8 cellular contexts compared by ENCODE assay signal in genomic region chr15:70722266-70723123, GRCh38. TPM values are rescaled to one million over a fixed set of nuclear protein-coding genes. Genes with fewer than 3 reads are reported as not detected.
DNase-seq lines count a peak whose midpoint lies in the region; ATAC-seq and TF ChIP-seq lines count a peak whose summit lies in the region.

No MANE protein-coding gene starts in this region.

- intact Hi-C loops in esophagus muscularis mucosa (cut with DNase I), result loop anchor here (1.0 to 5.0 kb wide), 2 partner anchors 43 to 90 kb away; no protein-coding TSS in a partner anchor

- POLR2A ChIA-PET in BJ (lab: Charles Lee), result interaction anchor here (0.5 kb wide), 1 partner anchor 1747 kb away, joined by 3 read pairs; no protein-coding TSS in a partner anchor

- TF ChIP-seq CTCF in BJ (IDR thresholded peaks at IDR 0.05; ENCODE audit: insufficient read depth, low read depth, low read length) (peak; percentile 68), Peyer's patch (IDR thresholded peaks at IDR 0.05) (peak; percentile 63 to 83 (median 76)), esophagus muscularis mucosa (IDR thresholded peaks at IDR 0.05) (peak; percentile 78 to 82 (median 79))

- no peak overlapping the region for H3K27ac Mint-ChIP-seq in stimulated activated naive B cell treated with anti-CD40 and anti-IgM and Interleukin-4, amounts not matched to agents 10 μg/mL and 1 μg/mL and 100 μg/mL, for 72 hours

- no peaks in the 10 kb centered on the region for H3K9me3 Mint-ChIP-seq in stimulated activated naive B cell treated with anti-CD40 and anti-IgM and Interleukin-4, amounts not matched to agents 10 μg/mL and 1 μg/mL and 100 μg/mL, for 72 hours

- peaks cover 0 to 7% of the 10 kb centered on the region in 2 donors for H3K4me1 Mint-ChIP-seq in stimulated activated naive B cell treated with anti-CD40 and anti-IgM and Interleukin-4, amounts not matched to agents 10 μg/mL and 1 μg/mL and 100 μg/mL, for 72 hours

- peaks cover 0 to 30% (median 0%) of the 10 kb centered on the region in 4 donors for H3K4me1 ChIP-seq in Peyer's patch
- H3K4me1 ChIP-seq in esophagus muscularis mucosa, result peaks cover 24 to 43% (median 34%) of the 10 kb centered on the region in 4 donors

- H3K36me3 ChIP-seq in BJ (ENCODE audit: control insufficient read depth, insufficient read depth, low read length) (peaks cover 2% of the 10 kb centered on the region), Peyer's patch (no peaks in the 10 kb centered on the region), esophagus muscularis mucosa (peaks cover 0 to 4% (median 0%) of the 10 kb centered on the region in 4 donors)

- no peak overlapping the region for H3K4me3 ChIP-seq in BJ (ENCODE audit: low read depth, low read length)
- H3K4me3 ChIP-seq in Peyer's patch, result no peak overlapping the region
- no peak overlapping the region for H3K4me3 ChIP-seq in esophagus muscularis mucosa

- H3K9me3 ChIP-seq in Peyer's patch (no peaks in the 10 kb centered on the region), esophagus muscularis mucosa (no peaks in the 10 kb centered on the region)

- TF ChIP-seq POLR2A in Peyer's patch (IDR thresholded peaks at IDR 0.05), result no peak
- no peak for TF ChIP-seq POLR2A in esophagus muscularis mucosa (IDR thresholded peaks at IDR 0.05; ENCODE audit: low read depth)

- no peak overlapping the region for H3K27ac ChIP-seq in Peyer's patch
- H3K27ac ChIP-seq in esophagus muscularis mucosa (replicated peaks in 1 of 4), result no peak overlapping the region

- WGBS in esophagus muscularis mucosa, result 80% methylated on average over 3 of the region's 3 CpGs

- CTCF ChIA-PET in BJ (lab: Yijun Ruan, JAX), result interaction anchor here (0.6 to 5.5 kb wide), 29 partner anchors 8 to 731 kb away, joined by 3 to 37 read pairs (median 5); no protein-coding TSS in a partner anchor

- H3K36me3 Mint-ChIP-seq in stimulated activated naive B cell treated with anti-CD40 and anti-IgM and Interleukin-4, amounts not matched to agents 10 μg/mL and 1 μg/mL and 100 μg/mL, for 72 hours, result no peaks in the 10 kb centered on the region

- ATAC-seq in HG03565 (IDR thresholded peaks at IDR 0.05; ENCODE audit: unreplicated experiment) (no peak), GM18909 (IDR thresholded peaks at IDR 0.05; ENCODE audit: poor library complexity, unreplicated experiment) (no peak)
- no peak for ATAC-seq in stimulated activated naive B cell treated with anti-CD40 and anti-IgM and Interleukin-4, amounts not matched to agents 10 μg/mL and 1 μg/mL and 100 μg/mL, for 72 hours (replicated peaks)

- no peak for TF ChIP-seq EP300 in esophagus muscularis mucosa (IDR thresholded peaks at IDR 0.05)

- peaks cover 0 to 4% of the 10 kb centered on the region in 2 donors for H3K27me3 Mint-ChIP-seq in stimulated activated naive B cell treated with anti-CD40 and anti-IgM and Interleukin-4, amounts not matched to agents 10 μg/mL and 1 μg/mL and 100 μg/mL, for 72 hours

- H3K27me3 ChIP-seq in BJ (ENCODE audit: control insufficient read depth, insufficient read depth, low read length), result no peaks in the 10 kb centered on the region
- H3K27me3 ChIP-seq in Peyer's patch, result no peaks in the 10 kb centered on the region
- no peaks in the 10 kb centered on the region for H3K27me3 ChIP-seq in esophagus muscularis mucosa

- H3K4me3 Mint-ChIP-seq in stimulated activated naive B cell treated with anti-CD40 and anti-IgM and Interleukin-4, amounts not matched to agents 10 μg/mL and 1 μg/mL and 100 μg/mL, for 72 hours, result no peak overlapping the region

- DNase-seq in BJ (ENCODE audit: low read depth) (no peak), HCEC 1CT (peak; percentile 72), Peyer's patch (no peak), esophagus muscularis mucosa (ENCODE audit: extremely low spot score) (no peak), pons (ENCODE audit: low spot score) (peak; percentile 57)
- no peak for DNase-seq in stimulated activated naive B cell treated with anti-CD40 and anti-IgM and Interleukin-4, amounts not matched to agents 10 μg/mL and 1 μg/mL and 100 μg/mL, for 72 hours

RNA-seq across cellular contexts. Expression of gene UACA, which starts 40.9 kb away (rescaled TPM):
- polyA plus RNA-seq in BJ (2011; rRNA removed), result 143 and 162 TPM in 2 replicates
- 315 and 474 TPM in 2 replicates for polyA minus RNA-seq in BJ (2011; rRNA and poly(A)+ RNA removed)
- 10 to 100 TPM; 41.8 to 59.1 (median 46.9) TPM for total RNA-seq in Peyer's patch
- total RNA-seq in esophagus muscularis mucosa, result 10 to 100 TPM; 23.9 to 40.7 (median 28.9) TPM

Comparison
In these comparisons a context has a peak if more than half of its experiments do, and no peak if none do; other contexts are left out.
1. DNase-seq: peak in HCEC 1CT (single experiment) and pons (single experiment); none in BJ (single experiment), Peyer's patch (0 of 3), esophagus muscularis mucosa (single experiment) and stimulated activated naive B cell treated with anti-CD40 and anti-IgM and Interleukin-4, amounts not matched to agents 10 μg/mL and 1 μg/mL and 100 μg/mL, for 72 hours (single experiment).
2. Peak in every context shown above with its lines, with median percentiles within 50 percentile points of each other: CTCF ChIP-seq.